8 cellular contexts compared by ENCODE assay signal in the genomic region with DNA sequence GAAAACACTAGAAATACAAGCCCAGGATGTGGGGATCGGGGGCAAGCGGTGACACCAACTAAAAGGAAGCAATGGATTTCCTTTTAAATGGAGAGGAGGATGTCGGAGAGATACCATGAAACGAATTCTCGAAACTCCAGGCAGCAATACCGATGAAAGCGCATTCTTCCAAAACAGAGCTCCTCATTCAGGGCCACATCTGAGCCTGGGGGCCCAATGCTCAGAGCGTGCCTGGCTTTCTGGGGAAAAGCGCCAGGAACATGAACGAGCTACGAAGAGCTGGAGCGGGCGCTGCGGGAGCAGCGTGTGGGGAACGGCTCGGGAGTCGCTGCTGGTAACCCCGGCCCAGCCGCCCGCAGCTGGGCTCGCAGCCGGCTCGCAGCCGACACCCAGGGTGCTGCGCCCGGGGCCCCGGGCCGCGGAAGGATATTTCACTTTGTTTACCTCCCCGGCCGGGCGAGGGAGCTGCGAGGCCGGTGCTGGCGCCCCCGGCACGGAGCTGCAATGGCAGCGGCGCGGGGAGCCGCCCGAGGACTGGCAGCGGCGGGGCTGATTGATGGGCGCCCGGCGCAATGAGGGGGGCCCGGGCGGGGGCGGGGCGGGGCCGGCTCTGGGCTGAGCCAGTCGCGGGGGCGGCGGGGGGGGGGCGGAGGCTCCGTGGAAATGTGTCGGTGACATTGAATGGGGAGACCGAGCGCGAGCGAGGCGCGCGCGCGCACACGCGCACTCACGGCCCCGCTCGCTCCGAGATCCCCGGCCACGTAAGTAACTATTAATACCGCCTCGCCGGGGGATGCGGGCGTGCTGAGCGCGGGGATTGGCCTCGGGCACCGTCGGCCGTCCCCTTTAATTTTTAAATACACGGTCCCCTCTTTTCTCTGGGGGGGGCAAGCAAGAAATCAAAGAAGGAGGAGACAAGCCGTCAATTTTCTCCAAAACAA. TPM values are rescaled to one million over a fixed set of nuclear protein-coding genes. Genes with fewer than 3 reads are reported as not detected.
DNase-seq lines count a peak whose midpoint lies in the region; ATAC-seq, FAIRE-seq and TF ChIP-seq lines count a peak whose summit lies in the region.

TSS of gene TRIB2 (plus strand) at position 687 of the 941 bp plus-strand sequence. CDS start 1,372 bp downstream, outside the sequence.

- peak; percentile 59 for ATAC-seq in GM19397 (IDR thresholded peaks at IDR 0.05; ENCODE audit: unreplicated experiment)
- peak; percentile 88 for ATAC-seq in activated CD8-positive, alpha-beta memory T cell treated with anti-CD3 and anti-CD28 coated beads, Interleukin-2, amount 10 ng/mL, durations not matched to agents 7 days and 5 days

- H3K79me2 ChIP-seq in H1 (ENCODE audit: control insufficient read depth in 1 of 2, insufficient read depth in 2 of 2, low read length in 2 of 2) = peaks cover 8 to 38% of the 10 kb centered on the region in 2 experiments

- H3K27me3 Mint-ChIP-seq in activated CD8-positive, alpha-beta memory T cell treated with anti-CD3 and anti-CD28 coated beads, Interleukin-2, amount 10 ng/mL, durations not matched to agents 7 days and 5 days = peaks cover 12% of the 10 kb centered on the region

- peak within 1 kb of the TSS; percentile 89 for H3K4me2 ChIP-seq in BLaER1
- H3K4me2 ChIP-seq in H1 (ENCODE audit: insufficient read depth in 1 of 2, low read depth in 2 of 2, low read length in 2 of 2) = peak within 1 kb of the TSS; percentile 71 to 83
- peak within 1 kb of the TSS; percentile 91 for H3K4me2 ChIP-seq in mesenchymal stem cell (ENCODE audit: low read length, poor library complexity, severe bottlenecking)

- no peak within 1 kb of the TSS for H2BK20ac ChIP-seq in H1 (ENCODE audit: low read length)

- no peaks in the 10 kb centered on the region; the same call in 1 of the 2 replicates for H3K79me1 ChIP-seq in H1 (ENCODE audit: low read depth, low read length)
- peaks cover 4% of the 10 kb centered on the region for H3K79me1 ChIP-seq in mesenchymal stem cell (replicated peaks; ENCODE audit: low read length, poor library complexity, severe bottlenecking)

- H2BK12ac ChIP-seq in H1 (ENCODE audit: low read depth, low read length) = no peak within 1 kb of the TSS
- H2BK12ac ChIP-seq in mesenchymal stem cell (ENCODE audit: low read length in 2 of 2) = peak within 1 kb of the TSS; percentile 3 to 93

- peak within 1 kb of the TSS; percentile 94 for H3K4me3 Mint-ChIP-seq in activated CD8-positive, alpha-beta memory T cell treated with anti-CD3 and anti-CD28 coated beads, Interleukin-2, amount 10 ng/mL, durations not matched to agents 7 days and 5 days

- H3K27me3 ChIP-seq in BLaER1 (no peaks in the 10 kb centered on the region), H1 (replicated peaks in 1 of 4; ENCODE audit: control insufficient read depth in 3 of 4, extremely low read depth in 1 of 4, insufficient read depth in 3 of 4, low read length in 3 of 4) (no peaks in the 10 kb centered on the region), mesenchymal stem cell (ENCODE audit: control insufficient read depth in 1 of 2, insufficient read depth in 1 of 2, low read length in 2 of 2) (no peaks in the 10 kb centered on the region)

- peaks cover 22% of the 10 kb centered on the region for H3K36me3 ChIP-seq in BLaER1
- H3K36me3 ChIP-seq in H1 (ENCODE audit: control insufficient read depth in 2 of 4, insufficient read depth in 4 of 4, low read length in 3 of 4) = no peaks in the 10 kb centered on the region
- no peaks in the 10 kb centered on the region for H3K36me3 ChIP-seq in mesenchymal stem cell (ENCODE audit: control insufficient read depth in 1 of 2, insufficient read depth in 2 of 2, low read depth in 1 of 2, low read length in 2 of 2)

- H3K23ac ChIP-seq in H1 (ENCODE audit: insufficient read length) (no peak within 1 kb of the TSS), mesenchymal stem cell (ENCODE audit: low read length in 2 of 2) (peak within 1 kb of the TSS; percentile 91 to 97)

- TF ChIP-seq EP300 in H1 (IDR thresholded peaks at IDR 0.05; ENCODE audit: borderline replicate concordance in 1 of 2, low read depth in 2 of 2, low read length in 2 of 2) = no peak

- 2% methylated on average over 39 of the region's 90 CpGs; no CpG with 5 or more reads in 1 of the 2 experiments for WGBS in H1 (ENCODE audit: extremely low coverage in 1 of 2, insufficient coverage in 1 of 2, insufficient read length in 1 of 2, insufficient replicate concordance in 2 of 2, low coverage in 1 of 2, low lambda C conversion rate in 2 of 2, missing lambda C conversion rate in 1 of 2), 2 experiments
- 3% methylated on average over 26 of the region's 90 CpGs for WGBS in mesenchymal stem cell

- peak within 1 kb of the TSS; percentile 64 for H3K18ac ChIP-seq in H1 (ENCODE audit: extremely low read depth, low read length)
- H3K18ac ChIP-seq in mesenchymal stem cell (ENCODE audit: low read depth in 1 of 2, low read length in 2 of 2) = peak within 1 kb of the TSS; percentile 98 to 99

- H3K4me1 Mint-ChIP-seq in activated CD8-positive, alpha-beta memory T cell treated with anti-CD3 and anti-CD28 coated beads, Interleukin-2, amount 10 ng/mL, durations not matched to agents 7 days and 5 days = peaks cover 40% of the 10 kb centered on the region

- H2BK120ac ChIP-seq in H1 (replicated peaks; ENCODE audit: low read depth, low read length) (no peak within 1 kb of the TSS), mesenchymal stem cell (ENCODE audit: low read depth, low read length) (peak within 1 kb of the TSS; percentile 96)

- H3K4me3 ChIP-seq in BLaER1 = peak within 1 kb of the TSS; percentile 96
- H3K4me3 ChIP-seq in H1 (ENCODE audit: extremely low read depth in 1 of 4, insufficient read depth in 2 of 4, low read depth in 3 of 4, low read length in 4 of 4) = peak within 1 kb of the TSS; percentile 74 to 95 (median 83)
- peak within 1 kb of the TSS; percentile 70 to 94 for H3K4me3 ChIP-seq in mesenchymal stem cell (ENCODE audit: insufficient read depth in 1 of 2, low read depth in 1 of 2, low read length in 2 of 2)

- H4K20me1 ChIP-seq in BLaER1 (peaks cover 23% of the 10 kb centered on the region), H1 (replicated peaks in 1 of 2; ENCODE audit: control insufficient read depth in 1 of 2, insufficient read depth in 2 of 2, low read length in 2 of 2) (peaks cover 3 to 12% of the 10 kb centered on the region in 2 experiments)

- H3K36me3 Mint-ChIP-seq in activated CD8-positive, alpha-beta memory T cell treated with anti-CD3 and anti-CD28 coated beads, Interleukin-2, amount 10 ng/mL, durations not matched to agents 7 days and 5 days = peaks cover 1% of the 10 kb centered on the region

- POLR2A ChIA-PET in H1 (lab: Charles Lee; ENCODE audit: partially characterized antibody) = interaction anchor here (0.6 to 1.5 kb wide), 5 partner anchors 16 to 972 kb away, joined by 3 to 5 read pairs (median 4); no protein-coding TSS in a partner anchor

- H3K23me2 ChIP-seq in H1 (ENCODE audit: low read depth, low read length) = peaks cover 3% of the 10 kb centered on the region; the same call in 1 of the 2 replicates

- H3K9me3 ChIP-seq in BLaER1 (no peaks in the 10 kb centered on the region), H1 (ENCODE audit: insufficient read depth in 2 of 2, low read depth in 1 of 2, low read length in 1 of 2) (no peaks in the 10 kb centered on the region), mesenchymal stem cell (ENCODE audit: control insufficient read depth, low read length) (no peaks in the 10 kb centered on the region)

- H3K27ac ChIP-seq in BLaER1 (peak within 1 kb of the TSS; percentile 98), H1 (ENCODE audit: low read depth, low read length) (peak within 1 kb of the TSS; percentile 70; the same call in 1 of the 2 replicates), mesenchymal stem cell (ENCODE audit: low read length, poor library complexity, severe bottlenecking) (peak within 1 kb of the TSS; percentile 81)

- peak in 1 of 3 experiments; percentile 26; a peak in 1 of 4 replicates for TF ChIP-seq CTCF in H1 (IDR thresholded peaks at IDR 0.05; ENCODE audit: control extremely low read depth in 1 of 3, insufficient read depth in 1 of 3, low read depth in 1 of 3, low read length in 3 of 3)

- H3K27ac Mint-ChIP-seq in activated CD8-positive, alpha-beta memory T cell treated with anti-CD3 and anti-CD28 coated beads, Interleukin-2, amount 10 ng/mL, durations not matched to agents 7 days and 5 days = peak within 1 kb of the TSS; percentile 88

- H4K91ac ChIP-seq in H1 (replicated peaks; ENCODE audit: insufficient read length, low read length) = peak within 1 kb of the TSS; percentile 76
- peak within 1 kb of the TSS; percentile 95 for H4K91ac ChIP-seq in mesenchymal stem cell (ENCODE audit: low read length)

- H3K9ac ChIP-seq in BLaER1 (peak within 1 kb of the TSS; percentile 98), H1 (replicated peaks in 1 of 4; ENCODE audit: extremely low read depth in 1 of 4, low read depth in 3 of 4, low read length in 3 of 4) (peak within 1 kb of the TSS; percentile 77 to 87 (median 80)), mesenchymal stem cell (ENCODE audit: low read length) (peak within 1 kb of the TSS; percentile 94)

- no peaks in the 10 kb centered on the region for H3K9me3 Mint-ChIP-seq in activated CD8-positive, alpha-beta memory T cell treated with anti-CD3 and anti-CD28 coated beads, Interleukin-2, amount 10 ng/mL, durations not matched to agents 7 days and 5 days (ENCODE audit: low read depth)

- peak within 1 kb of the TSS; percentile 75 for H4K5ac ChIP-seq in H1 (ENCODE audit: insufficient read length, low read depth, low read length)

- H2BK15ac ChIP-seq in H1 (ENCODE audit: low read length) (no peak within 1 kb of the TSS), mesenchymal stem cell (ENCODE audit: low read depth, poor library complexity, severe bottlenecking) (peak within 1 kb of the TSS; percentile 99)

- H2AK5ac ChIP-seq in H1 (ENCODE audit: low read depth, low read length) = no peak within 1 kb of the TSS; the same call in 1 of the 2 replicates
- H2AK5ac ChIP-seq in mesenchymal stem cell (ENCODE audit: low read length, severe bottlenecking) = peak within 1 kb of the TSS; percentile 18

- H3K56ac ChIP-seq in H1 (replicated peaks; ENCODE audit: insufficient read length, low read depth, low read length) = peak within 1 kb of the TSS; percentile 77

- H2AFZ ChIP-seq in H1 (ENCODE audit: low read length) (peak within 1 kb of the TSS; percentile 82), mesenchymal stem cell (ENCODE audit: low read depth, low read length) (peak within 1 kb of the TSS; percentile 1)

- TF ChIP-seq POLR2A in H1 (IDR thresholded peaks at IDR 0.05; ENCODE audit: control extremely low read depth in 1 of 2, low read depth in 2 of 2, low read length in 2 of 2) = 0 out of 3 replicates have a peak, but pooled peaks of 1 of the 2 experiments have one; percentile 29

- H3K14ac ChIP-seq in H1 (ENCODE audit: insufficient read length) (peak within 1 kb of the TSS; percentile 78), mesenchymal stem cell (ENCODE audit: low read length in 2 of 2) (peak within 1 kb of the TSS; percentile 59 to 99)

- H4K8ac ChIP-seq in H1 (ENCODE audit: extremely low read depth, insufficient read depth, low read length) = peak within 1 kb of the TSS; percentile 62
- H4K8ac ChIP-seq in mesenchymal stem cell (ENCODE audit: low read length) = peak within 1 kb of the TSS; percentile 96

- H3K4ac ChIP-seq in H1 (replicated peaks; ENCODE audit: insufficient read length, low read depth, low read length) (no peak within 1 kb of the TSS), mesenchymal stem cell (ENCODE audit: low read depth in 1 of 2, low read length in 2 of 2) (peak within 1 kb of the TSS; percentile 95 to 100)

- H2BK5ac ChIP-seq in H1 (ENCODE audit: low read depth, low read length) (peak within 1 kb of the TSS; percentile 62; the same call in 1 of the 2 replicates), mesenchymal stem cell (ENCODE audit: low read depth, low read length, poor library complexity, severe bottlenecking) (peak within 1 kb of the TSS; percentile 60)

- peak in 1 of 2 experiments; percentile 43; a peak in 1 of 4 replicates for TF ChIP-seq RAD21 in H1 (IDR thresholded peaks at IDR 0.05 in 1 of 2, conservative IDR thresholded peaks at IDR 0.05 in 1 of 2; ENCODE audit: low read depth in 2 of 2, low read length in 2 of 2)

- no peak for FAIRE-seq in H1 (lab: Jason Lieb, UNC)

- DNase-seq in HPDE6-E6E7 (ENCODE audit: extremely low spot score) (peak; percentile 81), NOMO-1 treated with dmso at 0.1 percent for 144 hours (lab: John Stamatoyannopoulos, UW; ENCODE audit: unreplicated experiment) (peak; percentile 63), H1 (ENCODE audit: low read depth in 1 of 2, low spot score in 2 of 2) (peak in 1 of 2 experiments; percentile 79), mesenchymal stem cell (peak; percentile 92)
- DNase-seq in activated CD8-positive, alpha-beta memory T cell treated with anti-CD3 and anti-CD28 coated beads, Interleukin-2, amount 10 ng/mL, durations not matched to agents 7 days and 5 days = peak; percentile 92
- peak; percentile 72 for DNase-seq in stimulated activated CD8-positive, alpha-beta memory T cell treated with anti-CD3 and anti-CD28 coated beads, Interleukin-12 subunit alpha, Interleukin-12 subunit beta, amount 100 ng/mL, for 24 hours (ENCODE audit: extremely low read depth)

- CTCF ChIA-PET in activated CD8-positive, alpha-beta memory T cell treated with anti-CD3 and anti-CD28 coated beads, Interleukin-2, amount 10 ng/mL, durations not matched to agents 7 days and 5 days (lab: Charles Lee) = interaction anchor here (0.6 to 4.2 kb wide), 50 partner anchors 8 to 1033 kb away, joined by 3 to 42 read pairs (median 4); no protein-coding TSS in a partner anchor
- CTCF ChIA-PET in H1 (lab: Charles Lee; ENCODE audit: partially characterized antibody) = interaction anchor here (0.7 to 3.9 kb wide), 45 partner anchors 8 to 888 kb away, joined by 3 to 22 read pairs (median 3); no protein-coding TSS in a partner anchor

- H3K4me1 ChIP-seq in BLaER1 (peaks cover 17% of the 10 kb centered on the region), H1 (replicated peaks in 1 of 4; ENCODE audit: control insufficient read depth in 3 of 4, insufficient read depth in 4 of 4, low read length in 3 of 4) (peaks cover 2 to 12% (median 5%) of the 10 kb centered on the region in 4 experiments; a peak in 6 of 7 replicates), mesenchymal stem cell (ENCODE audit: control insufficient read depth, insufficient read depth, low read depth, low read length) (peaks cover 11% of the 10 kb centered on the region)

RNA-seq across cellular contexts. Expression of gene TRIB2, which starts in this region (rescaled TPM):
- total RNA-seq in activated CD8-positive, alpha-beta memory T cell treated with anti-CD3 and anti-CD28 coated beads, Interleukin-2, amount 10 ng/mL, durations not matched to agents 7 days and 5 days = 10 to 100 TPM; 14.3 to 28.5 TPM
- total RNA-seq in H1 (2021; fragmentation: NEBNext Ultra II Directional; extraction: Animal tissue kit (Norgen Biotek cat#: 25700)) = 57.0 and 57.3 TPM in 2 replicates
- polyA plus RNA-seq in H1 (2011; rRNA removed) = 40.8 and 55.1 TPM in 2 replicates
- 53.2 TPM for polyA plus RNA-seq in H1 (2011; cell fraction: cytosol; rRNA removed)
- polyA plus RNA-seq in H1 (2011; cell fraction: nucleus; rRNA removed) = 51.6 TPM
- polyA plus RNA-seq in H1 (2012, experiment 1 of 2) = 55.5 to 79.9 TPM (median 61.3 TPM) in 4 replicates
- 17.4 TPM for polyA plus RNA-seq in H1 (2012, experiment 2 of 2)
- polyA plus RNA-seq in H1 (2013, experiment 1 of 2) = 70.6 TPM
- polyA plus RNA-seq in H1 (2013, experiment 2 of 2) = 72.8 TPM
- polyA minus RNA-seq in H1 (2011; rRNA and poly(A)+ RNA removed) = 47.1 and 52.7 TPM in 2 replicates
- polyA minus RNA-seq in H1 (2011; cell fraction: cytosol; rRNA and poly(A)+ RNA removed) = 51.4 TPM
- polyA minus RNA-seq in H1 (2011; cell fraction: nucleus; rRNA and poly(A)+ RNA removed) = 65.9 TPM
- 70.1 TPM for polyA plus RNA-seq in mesenchymal stem cell (2013, experiment 1 of 2)
- 68.9 TPM for polyA plus RNA-seq in mesenchymal stem cell (2013, experiment 2 of 2)
